In genomic region chr12:57128519-57129247, GRCh38 we compare ENCODE assay signal across 9 cellular contexts. TPM values are rescaled to one million over a fixed set of nuclear protein-coding genes. Genes with fewer than 3 reads are reported as not detected.
DNase-seq lines count a peak whose midpoint lies in the region; ATAC-seq and TF ChIP-seq lines count a peak whose summit lies in the region.
"Had no signal": no experiment of that assay in that cellular context is flagged by ENCODE, and none has a peak within 500 bp of the region (broad histone marks: within the 10 kb centered on the region; RNA-seq: fewer than 3 reads in every experiment).

No MANE protein-coding gene starts in this region.

- no CpG with 5 or more reads among the region's 35 CpGs for WGBS in iPS DF 6.9 (ENCODE audit: insufficient coverage, insufficient read length)

- H3K4me3 ChIP-seq in HFF-Myc (replicated peaks; ENCODE audit: low read depth, low read length) = peak overlapping the region; percentile 86
- peak overlapping the region; percentile 86; the same call in 1 of the 2 replicates for H3K4me3 ChIP-seq in iPS DF 6.9 (ENCODE audit: low read length)
- peak overlapping the region; percentile 67 to 78 (median 67) for H3K4me3 ChIP-seq in skeletal muscle tissue (ENCODE audit: low read length in 3 of 3)

- H3K27ac ChIP-seq in iPS DF 6.9 (ENCODE audit: low read length) (no peak overlapping the region), skeletal muscle tissue (ENCODE audit: low read depth, low read length) (peak overlapping the region; percentile 81)

- CTCF ChIA-PET in WTC11 (lab: Charles Lee) = interaction anchor here (0.6 to 5.9 kb wide), 46 partner anchors 8 to 1011 kb away, joined by 3 to 112 read pairs (median 5); partner anchors contain the start of genes NEMP1, NXPH4, SMARCC2 and STAT6

- H3K27me3 ChIP-seq in iPS DF 6.9 (ENCODE audit: control insufficient read depth, insufficient read depth, low read length) (no peaks in the 10 kb centered on the region), skeletal muscle tissue (ENCODE audit: control insufficient read depth in 3 of 3, insufficient read depth in 3 of 3, low read length in 3 of 3) (no peaks in the 10 kb centered on the region)

- TF ChIP-seq CTCF in HFF-Myc (IDR thresholded peaks at IDR 0.05; ENCODE audit: low read depth, low read length, missing control alignments) = no peak
- no peak for TF ChIP-seq CTCF in WTC11 (IDR thresholded peaks at IDR 0.05)

- POLR2A ChIA-PET in WTC11 (lab: Charles Lee) = interaction anchor here (0.7 to 3.5 kb wide), 12 partner anchors 14 to 492 kb away, joined by 3 to 21 read pairs (median 6); partner anchors contain the start of genes INHBE, NAB2, NEMP1 and SHMT2

- H3K9ac ChIP-seq in skeletal muscle tissue (ENCODE audit: low read depth in 1 of 3, low read length in 3 of 3) = peak overlapping the region; percentile 56 to 75 (median 57)

- peak overlapping the region; percentile 85 for H3K4me3 Mint-ChIP-seq in WTC11

- no peak for DNase-seq in HFF-Myc (ENCODE audit: extremely low read depth, low read depth)
- DNase-seq in WTC11 (ENCODE audit: low spot score) = peak; percentile 65
- no peak for DNase-seq in iPS DF 6.9 (ENCODE audit: low read depth, low spot score)
- no peak for DNase-seq in activated gamma-delta T cell (lab: John Stamatoyannopoulos, UW)
- no peak for DNase-seq in NCI-H345 (lab: John Stamatoyannopoulos, UW)

- H3K36me3 Mint-ChIP-seq in WTC11 = peaks cover 2% of the 10 kb centered on the region; the same call in 1 of the 2 replicates

- peaks cover 15% of the 10 kb centered on the region; the same call in 1 of the 2 replicates for H3K4me1 ChIP-seq in iPS DF 6.9 (ENCODE audit: control insufficient read depth, insufficient read depth, low read length)
- H3K4me1 ChIP-seq in skeletal muscle tissue (ENCODE audit: control insufficient read depth in 3 of 3, insufficient read depth in 3 of 3, low read length in 3 of 3) = peaks cover 22 to 35% (median 34%) of the 10 kb centered on the region in 3 donors

- H3K4me1 Mint-ChIP-seq in WTC11 = peaks cover 57% of the 10 kb centered on the region

- ATAC-seq in WTC11 (peak; percentile 3), GM18520 (IDR thresholded peaks at IDR 0.05; ENCODE audit: unreplicated experiment) (no peak), HG02571 (IDR thresholded peaks at IDR 0.05; ENCODE audit: unreplicated experiment) (no peak)

- peak overlapping the region; percentile 20; the same call in 1 of the 2 replicates for H3K27ac Mint-ChIP-seq in WTC11

- no peaks in the 10 kb centered on the region for H3K9me3 ChIP-seq in iPS DF 6.9 (ENCODE audit: control insufficient read depth, insufficient read depth, low read length)
- no peaks in the 10 kb centered on the region for H3K9me3 ChIP-seq in skeletal muscle tissue (ENCODE audit: control insufficient read depth in 3 of 3, low read length in 3 of 3)

- H3K36me3 ChIP-seq in iPS DF 6.9 (ENCODE audit: control insufficient read depth, insufficient read depth, low read length) (no peaks in the 10 kb centered on the region), skeletal muscle tissue (ENCODE audit: control insufficient read depth in 3 of 3, insufficient read depth in 3 of 3, low read length in 3 of 3) (no peaks in the 10 kb centered on the region)

- peaks cover 6% of the 10 kb centered on the region for H3K27me3 Mint-ChIP-seq in WTC11 (ENCODE audit: low read depth)

- peaks cover 6% of the 10 kb centered on the region for H3K9me3 Mint-ChIP-seq in WTC11

TF ChIP-seq in WTC11, 78 proteins besides CTCF, POLR2A, EP300 and RAD21:
- TF ChIP-seq AFF4 (CRISPR knock-in tag; IDR thresholded peaks at IDR 0.05; ENCODE audit: borderline replicate concordance) = no peak
- no peak for TF ChIP-seq ETV6 (CRISPR knock-in tag; IDR thresholded peaks at IDR 0.05)
- no peak for TF ChIP-seq TP53 (CRISPR knock-in tag; IDR thresholded peaks at IDR 0.05)
- no peak for TF ChIP-seq ATF6 (CRISPR knock-in tag; IDR thresholded peaks at IDR 0.05)
- 0 out of 2 replicates have a peak, but pooled peaks have one; percentile 35 for TF ChIP-seq ZNF281 (CRISPR knock-in tag; IDR thresholded peaks at IDR 0.05)
- TF ChIP-seq ELF4 (CRISPR knock-in tag; IDR thresholded peaks at IDR 0.05; ENCODE audit: low read depth) = no peak
- no peak for TF ChIP-seq ATF2 (CRISPR knock-in tag; IDR thresholded peaks at IDR 0.05; ENCODE audit: borderline replicate concordance, low read depth)
- TF ChIP-seq ZNF423 (CRISPR knock-in tag; IDR thresholded peaks at IDR 0.05) = peak; percentile 90
- TF ChIP-seq FOXK1 (CRISPR knock-in tag; IDR thresholded peaks at IDR 0.05) = peak; percentile 38; the same call in 1 of the 2 replicates

RNA-seq across cellular contexts. Expression of gene LRP1, which starts 0.4 kb away (rescaled TPM):
- 107 to 120 TPM (median 112 TPM) in 3 replicates for total RNA-seq in WTC11 (2021)
- total RNA-seq in skeletal muscle tissue = 118 TPM

RNA-seq across cellular contexts. Expression of gene STAT6, which starts 17.5 kb away (rescaled TPM):
- total RNA-seq in WTC11 (2021) (47.0 to 50.0 TPM (median 48.9 TPM) in 3 replicates), skeletal muscle tissue (31.8 TPM)

RNA-seq across cellular contexts. Expression of gene LRP1-AS, which starts 18.7 kb away (rescaled TPM):
- total RNA-seq in WTC11 (2021) = not detected in 3 replicates
- total RNA-seq in skeletal muscle tissue = 1.0 TPM
- total RNA-seq: NCI-H460 had no signal

RNA-seq across cellular contexts. Expression of gene NAB2, which starts 39.8 kb away (rescaled TPM):
- total RNA-seq in WTC11 (2021) (16.5 to 20.5 TPM (median 17.2 TPM) in 3 replicates), skeletal muscle tissue (38.1 TPM)

RNA-seq across cellular contexts. Expression of gene NEMP1, which starts 50.1 kb away (rescaled TPM):
- total RNA-seq in WTC11 (2021) (38.3 to 41.9 TPM (median 39.6 TPM) in 3 replicates), skeletal muscle tissue (11.0 TPM)
